ENCODE assay signal across 13 cellular contexts in genomic region chr18:32468147-32468845, GRCh38. TPM values are rescaled to one million over a fixed set of nuclear protein-coding genes. Genes with fewer than 3 reads are reported as not detected.
DNase-seq lines count a peak whose midpoint lies in the region; ATAC-seq and TF ChIP-seq lines count a peak whose summit lies in the region.
"Had no signal": no experiment of that assay in that cellular context is flagged by ENCODE, and none has a peak within 500 bp of the region (broad histone marks: within the 10 kb centered on the region; RNA-seq: fewer than 3 reads in every experiment).

No MANE protein-coding gene starts in this region.

- peaks cover 6% of the 10 kb centered on the region for H3K27me3 ChIP-seq in hepatocyte
- no peaks in the 10 kb centered on the region for H3K27me3 ChIP-seq in gastrocnemius medialis

- H3K36me3 Mint-ChIP-seq in Calu3 (ENCODE audit: insufficient read depth, unreplicated experiment) = peaks cover 37% of the 10 kb centered on the region
- no peaks in the 10 kb centered on the region for H3K36me3 Mint-ChIP-seq in T-cell
- H3K36me3 Mint-ChIP-seq in activated CD4-positive, alpha-beta memory T cell treated with anti-CD3 and anti-CD28 coated beads for 36 hours = no peaks in the 10 kb centered on the region
- H3K36me3 Mint-ChIP-seq: activated naive CD8-positive, alpha-beta T cell had no signal

- CTCF ChIA-PET in Calu3 (lab: Charles Lee) (interaction anchor here (1.0 to 1.9 kb wide), 5 partner anchors 8 to 179 kb away, joined by 3 to 5 read pairs (median 3); no protein-coding TSS in a partner anchor), T-cell (lab: Charles Lee) (interaction anchor here in 1 of 2 donors (0.6 kb wide), 1 partner anchor 307 kb away, joined by 3 read pairs; no protein-coding TSS in a partner anchor)
- CTCF ChIA-PET in activated CD4-positive, alpha-beta memory T cell treated with anti-CD3 and anti-CD28 coated beads for 36 hours (lab: Charles Lee) = interaction anchor here (1.3 kb wide), 1 partner anchor 310 kb away, joined by 5 read pairs; no protein-coding TSS in a partner anchor

- in situ Hi-C loops in gastrocnemius medialis (cut with MboI; ENCODE audit: low sequenced_read_pairs in 4 of 4) = no loop called here

- no peaks in the 10 kb centered on the region for H3K9me3 ChIP-seq in hepatocyte (ENCODE audit: low read depth)
- H3K9me3 ChIP-seq in gastrocnemius medialis = no peaks in the 10 kb centered on the region

- H3K27ac Mint-ChIP-seq in Calu3 (ENCODE audit: unreplicated experiment) = peak overlapping the region; percentile 48
- no peak overlapping the region for H3K27ac Mint-ChIP-seq in T-cell
- H3K27ac Mint-ChIP-seq in activated CD4-positive, alpha-beta memory T cell treated with anti-CD3 and anti-CD28 coated beads for 36 hours = no peak overlapping the region
- H3K27ac Mint-ChIP-seq: activated naive CD8-positive, alpha-beta T cell; naive thymus-derived CD4-positive, alpha-beta T cell had no signal

- POLR2A ChIA-PET in T-cell (lab: Charles Lee) = interaction anchor here in 1 of 2 donors (0.5 kb wide), 1 partner anchor 70 kb away, joined by 3 read pairs; no protein-coding TSS in a partner anchor
- POLR2A ChIA-PET in activated CD4-positive, alpha-beta memory T cell treated with anti-CD3 and anti-CD28 coated beads for 36 hours (lab: Charles Lee) = no interaction called here

- intact Hi-C loops in Calu3 (cut with micrococcal nuclease; ENCODE audit: unreplicated experiment) = loop anchor here (2.0 to 5.0 kb wide), 5 partner anchors 41 to 196 kb away; no protein-coding TSS in a partner anchor
- intact Hi-C loops in gastrocnemius medialis (cut with DNase I; ENCODE audit: low total_unique reads) = loop anchor here (5.0 kb wide), 1 partner anchor 376 kb away; the partner anchor contains the start of gene RNF138
- intact Hi-C loops in activated CD4-positive, alpha-beta memory T cell treated with anti-CD3 and anti-CD28 coated beads for 36 hours (cut with micrococcal nuclease) = no loop called here

- H3K27ac ChIP-seq in hepatocyte (no peak overlapping the region), gastrocnemius medialis (peak overlapping the region; percentile 82 to 92 (median 88))
- H3K27ac ChIP-seq: foreskin keratinocyte had no signal

- no peaks in the 10 kb centered on the region for H3K9me2 ChIP-seq in hepatocyte (replicated peaks; ENCODE audit: insufficient read depth)

- H3K4me1 Mint-ChIP-seq in Calu3 (ENCODE audit: low read depth, unreplicated experiment) (peaks cover 64% of the 10 kb centered on the region), T-cell (peaks cover 22 to 35% (median 32%) of the 10 kb centered on the region in 3 donors)
- H3K4me1 Mint-ChIP-seq in activated CD4-positive, alpha-beta memory T cell treated with anti-CD3 and anti-CD28 coated beads for 36 hours (ENCODE audit: low read depth) = peaks cover 28% of the 10 kb centered on the region

- H2AFZ ChIP-seq in hepatocyte = no peak overlapping the region

- TF ChIP-seq CTCF in Calu3 (IDR thresholded peaks at IDR 0.05; ENCODE audit: unreplicated experiment) (no peak), hepatocyte (IDR thresholded peaks at IDR 0.05; ENCODE audit: poor library complexity) (no peak), gastrocnemius medialis (IDR thresholded peaks at IDR 0.05 in 4 of 5, conservative IDR thresholded peaks at IDR 0.05 in 1 of 5) (no peak)

- 81% methylated on average over 3 of the region's 3 CpGs for WGBS in hepatocyte (ENCODE audit: low lambda C conversion rate, missing lambda C conversion rate)

- H3K4me2 ChIP-seq in hepatocyte = peak overlapping the region; percentile 81

- no peaks in the 10 kb centered on the region for H3K36me3 ChIP-seq in hepatocyte (replicated peaks; ENCODE audit: insufficient read depth, low read depth)
- H3K36me3 ChIP-seq in gastrocnemius medialis = no peaks in the 10 kb centered on the region

- no peak overlapping the region for H3K4me3 ChIP-seq in hepatocyte
- peak overlapping the region; percentile 76 to 84 (median 81) for H3K4me3 ChIP-seq in gastrocnemius medialis

- no TSS peak for BruUV-seq in Calu3 (replicated peaks; lab: Mats Ljungman, UMichigan)

- peak overlapping the region; percentile 80 for H3K4me3 Mint-ChIP-seq in Calu3 (ENCODE audit: low read depth, unreplicated experiment)
- peak overlapping the region in 2 of 3 donors; percentile 31 to 77 for H3K4me3 Mint-ChIP-seq in T-cell
- H3K4me3 Mint-ChIP-seq in activated CD4-positive, alpha-beta memory T cell treated with anti-CD3 and anti-CD28 coated beads for 36 hours = no peak overlapping the region

- no peak for ATAC-seq in T-cell (replicated peaks in 1 of 4)
- no peak for ATAC-seq in gastrocnemius medialis
- no peak for ATAC-seq in GM21526 (IDR thresholded peaks at IDR 0.05; ENCODE audit: low FRiP score, unreplicated experiment)
- ATAC-seq: naive thymus-derived CD4-positive, alpha-beta T cell had no signal

- no peaks in the 10 kb centered on the region for H3K9me3 Mint-ChIP-seq in Calu3 (ENCODE audit: low read depth, unreplicated experiment)
- no peaks in the 10 kb centered on the region for H3K9me3 Mint-ChIP-seq in T-cell
- no peaks in the 10 kb centered on the region for H3K9me3 Mint-ChIP-seq in activated CD4-positive, alpha-beta memory T cell treated with anti-CD3 and anti-CD28 coated beads for 36 hours

- H3K79me2 ChIP-seq in hepatocyte = peaks cover 52% of the 10 kb centered on the region

- H3K27me3 Mint-ChIP-seq in Calu3 (ENCODE audit: unreplicated experiment) (no peaks in the 10 kb centered on the region), T-cell (peaks cover 40 to 58% of the 10 kb centered on the region in 2 donors)
- peaks cover 53% of the 10 kb centered on the region for H3K27me3 Mint-ChIP-seq in activated CD4-positive, alpha-beta memory T cell treated with anti-CD3 and anti-CD28 coated beads for 36 hours

- no peak for TF ChIP-seq POLR2A in gastrocnemius medialis (IDR thresholded peaks at IDR 0.05)

- H3K4me1 ChIP-seq in hepatocyte (ENCODE audit: insufficient read depth) (peaks cover 14% of the 10 kb centered on the region), gastrocnemius medialis (peaks cover 26 to 38% of the 10 kb centered on the region in 2 donors)

- DNase-seq in Calu3 (no peak), T-cell (no peak), hepatocyte (ENCODE audit: low spot score) (no peak), gastrocnemius medialis (no peak), epidermal melanocyte (ENCODE audit: insufficient read length, low spot score) (no peak), DMS153 (lab: John Stamatoyannopoulos, UW) (no peak)
- no peak for DNase-seq in activated CD4-positive, alpha-beta memory T cell treated with anti-CD3 and anti-CD28 coated beads for 36 hours
- DNase-seq: DMS 273 treated with DMSO at 0.1 percent for 48 hours, NCI-H774 had no signal

- H4K20me1 ChIP-seq in hepatocyte (ENCODE audit: insufficient read depth, poor library complexity, severe bottlenecking) = peaks cover 10% of the 10 kb centered on the region

RNA-seq across cellular contexts. Expression of gene GAREM1, which starts 2.4 kb away (rescaled TPM):
- total RNA-seq in Calu3 (2022) (17.0 and 19.3 TPM in 2 replicates), T-cell (under 1 TPM; 0.26 to 0.41 (median 0.33) TPM), hepatocyte (6.9 and 8.1 TPM in 2 replicates), gastrocnemius medialis (10 to 100 TPM; 13.4 to 21.9 (median 16.4) TPM)
- polyA plus RNA-seq in hepatocyte = 6.3 and 7.1 TPM in 2 replicates
- total RNA-seq in activated CD4-positive, alpha-beta memory T cell treated with anti-CD3 and anti-CD28 coated beads for 36 hours = under 1 TPM in 1 of 2 experiments, not detected in 1; 0.05 TPM
